13 cellular contexts compared by ENCODE assay signal in the genomic region with DNA sequence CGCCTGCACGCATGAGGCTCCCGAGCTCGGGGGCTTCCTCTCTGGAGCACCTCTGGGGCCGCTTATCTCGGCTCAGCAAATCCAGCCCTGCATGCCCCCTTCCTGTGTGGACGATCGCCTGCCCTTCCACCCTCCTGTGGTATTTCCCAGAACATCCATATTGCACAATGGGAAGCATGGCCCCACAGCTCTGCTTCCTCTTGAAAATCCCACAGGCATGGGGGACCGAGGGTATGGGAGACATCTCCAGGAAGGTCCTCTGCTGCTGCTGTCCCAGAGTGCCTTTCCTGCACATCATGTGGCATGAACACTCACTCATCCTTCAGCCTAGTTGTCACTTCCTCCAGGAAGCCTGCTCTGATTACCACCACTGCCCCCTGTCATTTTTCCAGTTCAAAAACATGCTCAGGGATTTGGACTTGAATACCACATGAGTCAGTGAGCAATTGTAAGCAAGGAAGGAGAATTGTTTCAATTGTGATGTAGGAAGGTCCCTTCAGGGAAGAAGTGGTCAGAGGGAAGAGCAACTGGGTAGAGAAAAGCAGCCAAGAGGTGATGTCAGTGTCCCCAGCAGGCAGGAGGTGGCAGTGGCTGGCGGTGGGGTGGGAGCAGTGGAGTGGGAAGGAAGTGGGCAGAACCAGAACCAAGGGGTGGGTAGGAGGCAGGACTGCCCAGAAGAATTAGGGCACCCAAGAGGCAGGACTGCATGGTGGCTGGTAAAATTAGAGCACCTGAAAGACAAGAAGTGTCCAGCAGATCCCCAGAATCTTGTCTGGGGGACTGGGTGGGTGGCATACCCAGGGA.
DNase-seq lines count a peak whose midpoint lies in the region; ATAC-seq and TF ChIP-seq lines count a peak whose summit lies in the region.
"Had no signal": no experiment of that assay in that cellular context is flagged by ENCODE, and none has a peak within 500 bp of the region (broad histone marks: within the 10 kb centered on the region; RNA-seq: fewer than 3 reads in every experiment).

No MANE protein-coding gene starts in this region.

- POLR2A ChIA-PET in PC-3 (lab: Charles Lee; ENCODE audit: unreplicated experiment), result no interaction called here

- no peaks in the 10 kb centered on the region for H3F3A ChIP-seq in PC-3 (ENCODE audit: low read length, unreplicated experiment)

- BruUV-seq in PC-3 (replicated peaks; lab: Mats Ljungman, UMichigan), result no TSS peak

- no peaks in the 10 kb centered on the region for H3K9me3 Mint-ChIP-seq in T-helper 1 cell treated with Interleukin-12 subunit alpha and Interleukin-12 subunit beta and Interleukin-4 antibody, amounts not matched to agents 30 μg/mL and 1 μg/mL, for 36 hours
- H3K9me3 Mint-ChIP-seq: activated naive CD4-positive, alpha-beta T cell treated with anti-CD3 and anti-CD28 coated beads for 36 hours had no signal

- no peaks in the 10 kb centered on the region for H3K4me1 ChIP-seq in PC-3 (ENCODE audit: insufficient read depth, low read length)

- H3K4me1 Mint-ChIP-seq in T-helper 1 cell treated with Interleukin-12 subunit alpha and Interleukin-12 subunit beta and Interleukin-4 antibody, amounts not matched to agents 30 μg/mL and 1 μg/mL, for 36 hours (ENCODE audit: low read depth), result peaks cover 13% of the 10 kb centered on the region

- DNase-seq in T-helper 1 cell, result no peak
- DNase-seq in PC-3, result peak; percentile 68
- peak; percentile 38 for DNase-seq in fibroblast of mammary gland (ENCODE audit: low read depth)
- peak; percentile 57 for DNase-seq in renal cortical epithelial cell (ENCODE audit: low read depth)
- DNase-seq in iPS-NIHi7 (ENCODE audit: extremely low spot score), result no peak
- DNase-seq: 8988T; activated naive CD4-positive, alpha-beta T cell treated with anti-CD3 and anti-CD28 coated beads for 36 hours; DMS 273 treated with DMSO at 0.1 percent for 48 hours; occipital lobe had no signal

- H3K27ac ChIP-seq in PC-3 (ENCODE audit: low read length), result no peak overlapping the region
- H3K27ac ChIP-seq: cardiac muscle cell had no signal

- H3K27me3 ChIP-seq in PC-3 (ENCODE audit: low read length), result peaks cover 16% of the 10 kb centered on the region
- H3K27me3 ChIP-seq: cardiac muscle cell had no signal

- no peaks in the 10 kb centered on the region for H3K79me2 ChIP-seq in PC-3 (ENCODE audit: low read length)

- H3K4me3 ChIP-seq in PC-3 (ENCODE audit: low read length) (no peak overlapping the region), fibroblast of mammary gland (ENCODE audit: control insufficient read depth, low read depth, low read length) (no peak overlapping the region)
- H3K4me3 ChIP-seq: cardiac muscle cell had no signal

- H3K9me3 ChIP-seq in PC-3 (ENCODE audit: low read length), result no peaks in the 10 kb centered on the region

- ATAC-seq in PC-3 (peak; percentile 10), GM18858 (IDR thresholded peaks at IDR 0.05; ENCODE audit: unreplicated experiment) (no peak), HG03521 (IDR thresholded peaks at IDR 0.05; ENCODE audit: unreplicated experiment) (no peak)

- no peaks in the 10 kb centered on the region for H4K20me1 ChIP-seq in PC-3 (ENCODE audit: low read length)

- no peak overlapping the region for H3K4me3 Mint-ChIP-seq in T-helper 1 cell treated with Interleukin-12 subunit alpha and Interleukin-12 subunit beta and Interleukin-4 antibody, amounts not matched to agents 30 μg/mL and 1 μg/mL, for 36 hours
- H3K4me3 Mint-ChIP-seq: activated naive CD4-positive, alpha-beta T cell treated with anti-CD3 and anti-CD28 coated beads for 36 hours had no signal

- no peaks in the 10 kb centered on the region for H3K36me3 Mint-ChIP-seq in T-helper 1 cell treated with Interleukin-12 subunit alpha and Interleukin-12 subunit beta and Interleukin-4 antibody, amounts not matched to agents 30 μg/mL and 1 μg/mL, for 36 hours (ENCODE audit: low read depth)

- CTCF ChIA-PET in PC-3 (lab: Charles Lee), result interaction anchor here (0.8 kb wide), 1 partner anchor 51 kb away, joined by 3 read pairs; no protein-coding TSS in a partner anchor

- H3K4me2 ChIP-seq in PC-3 (ENCODE audit: low read length), result no peak overlapping the region

- H3K9ac ChIP-seq in PC-3 (ENCODE audit: low read length), result no peak overlapping the region

- no peak overlapping the region for H2AFZ ChIP-seq in PC-3 (ENCODE audit: low read length)

- H3K9me2 ChIP-seq in PC-3 (replicated peaks; ENCODE audit: low read length), result no peaks in the 10 kb centered on the region

- H3K27ac Mint-ChIP-seq in T-helper 1 cell treated with Interleukin-12 subunit alpha and Interleukin-12 subunit beta and Interleukin-4 antibody, amounts not matched to agents 30 μg/mL and 1 μg/mL, for 36 hours, result peak overlapping the region; percentile 26
- H3K27ac Mint-ChIP-seq: activated naive CD4-positive, alpha-beta T cell treated with anti-CD3 and anti-CD28 coated beads for 36 hours had no signal

- TF ChIP-seq CTCF in PC-3 (conservative IDR thresholded peaks at IDR 0.05; ENCODE audit: low read depth, low read length) (peak; percentile 46), fibroblast of mammary gland (conservative IDR thresholded peaks at IDR 0.05; ENCODE audit: control insufficient read depth, insufficient read depth, low read depth, low read length) (no peak)

- intact Hi-C loops in PC-3 (cut with micrococcal nuclease), result no loop called here

- peaks cover 17% of the 10 kb centered on the region for H3K27me3 Mint-ChIP-seq in T-helper 1 cell treated with Interleukin-12 subunit alpha and Interleukin-12 subunit beta and Interleukin-4 antibody, amounts not matched to agents 30 μg/mL and 1 μg/mL, for 36 hours (ENCODE audit: low read depth)

- no peaks in the 10 kb centered on the region for H3K36me3 ChIP-seq in PC-3 (ENCODE audit: low read depth, low read length)
- H3K36me3 ChIP-seq: cardiac muscle cell had no signal

Comparison
In these comparisons a context has a peak if more than half of its experiments do, and no peak if none do; other contexts are left out.
1. DNase-seq: peak in PC-3 (single experiment), fibroblast of mammary gland (single experiment) and renal cortical epithelial cell (single experiment); none in T-helper 1 cell (0 of 5) and iPS-NIHi7 (single experiment).